ENCODE assay signal across 1 cellular context in the genomic region with DNA sequence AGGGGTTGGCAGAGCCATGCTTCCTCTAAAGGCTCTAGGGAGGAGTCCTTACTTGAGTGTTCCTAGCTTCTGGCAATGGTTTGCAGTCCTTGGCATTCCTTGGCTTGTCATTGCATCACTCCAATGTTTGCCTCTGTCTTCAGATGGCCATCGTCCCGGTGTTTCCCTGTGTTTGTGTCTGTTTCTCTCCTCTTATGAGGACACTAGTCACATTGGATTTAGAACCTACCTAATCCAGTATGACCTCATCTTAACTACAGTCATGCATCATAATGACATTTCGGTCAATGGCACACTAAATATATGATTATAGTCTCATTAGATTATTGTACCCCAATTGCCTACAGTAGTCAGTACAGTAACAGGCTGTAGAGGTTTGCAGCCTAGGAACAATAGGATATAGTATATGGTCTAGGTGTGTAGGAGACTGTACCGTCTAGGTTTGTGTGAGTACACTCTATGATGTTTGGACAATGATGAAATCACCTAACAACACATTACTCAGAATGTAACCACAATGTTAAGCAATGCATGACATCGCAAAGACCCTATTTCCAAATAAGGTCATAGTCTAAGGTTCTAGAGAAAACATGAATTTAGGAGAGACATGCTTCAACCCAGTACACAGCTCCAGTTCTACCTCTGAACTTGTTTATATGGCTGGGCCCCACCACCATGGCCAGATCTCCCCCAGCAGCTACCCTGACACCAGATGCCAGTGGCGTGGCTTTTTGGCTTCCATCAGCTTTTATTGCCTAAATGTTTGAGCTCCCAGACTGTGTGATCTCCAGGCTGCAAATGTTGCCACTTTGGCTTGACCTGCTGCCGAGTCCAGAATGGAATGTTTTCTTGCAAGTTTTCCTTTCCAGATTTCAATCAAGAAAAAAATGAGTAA.
TF ChIP-seq lines count a peak whose summit lies in the region.

No MANE protein-coding gene starts in this region.

TF ChIP-seq in IMR-90, 13 proteins besides CTCF, POLR2A, EP300 and RAD21:
- TF ChIP-seq CEBPB (IDR thresholded peaks at IDR 0.05; ENCODE audit: low read depth, low read length) (peak; percentile 71; the same call in 1 of the 2 replicates), FOS (IDR thresholded peaks at IDR 0.05; ENCODE audit: low read depth, low read length) (no peak)
- TF ChIP-seq, protein P1, sequence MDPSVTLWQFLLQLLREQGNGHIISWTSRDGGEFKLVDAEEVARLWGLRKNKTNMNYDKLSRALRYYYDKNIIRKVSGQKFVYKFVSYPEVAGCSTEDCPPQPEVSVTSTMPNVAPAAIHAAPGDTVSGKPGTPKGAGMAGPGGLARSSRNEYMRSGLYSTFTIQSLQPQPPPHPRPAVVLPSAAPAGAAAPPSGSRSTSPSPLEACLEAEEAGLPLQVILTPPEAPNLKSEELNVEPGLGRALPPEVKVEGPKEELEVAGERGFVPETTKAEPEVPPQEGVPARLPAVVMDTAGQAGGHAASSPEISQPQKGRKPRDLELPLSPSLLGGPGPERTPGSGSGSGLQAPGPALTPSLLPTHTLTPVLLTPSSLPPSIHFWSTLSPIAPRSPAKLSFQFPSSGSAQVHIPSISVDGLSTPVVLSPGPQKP (IDR thresholded peaks at IDR 0.05; ENCODE audit: borderline replicate concordance, low read depth, low read length): no peak
